Comparison of ENCODE assay signal across 1 cellular context in genomic region chr12:9794484-9795063, GRCh38.
TF ChIP-seq lines count a peak whose summit lies in the region.

No MANE protein-coding gene starts in this region.

TF ChIP-seq in GM23338, 12 proteins besides CTCF, POLR2A, EP300 and RAD21 (continued from another document):
- TF ChIP-seq, protein P1, sequence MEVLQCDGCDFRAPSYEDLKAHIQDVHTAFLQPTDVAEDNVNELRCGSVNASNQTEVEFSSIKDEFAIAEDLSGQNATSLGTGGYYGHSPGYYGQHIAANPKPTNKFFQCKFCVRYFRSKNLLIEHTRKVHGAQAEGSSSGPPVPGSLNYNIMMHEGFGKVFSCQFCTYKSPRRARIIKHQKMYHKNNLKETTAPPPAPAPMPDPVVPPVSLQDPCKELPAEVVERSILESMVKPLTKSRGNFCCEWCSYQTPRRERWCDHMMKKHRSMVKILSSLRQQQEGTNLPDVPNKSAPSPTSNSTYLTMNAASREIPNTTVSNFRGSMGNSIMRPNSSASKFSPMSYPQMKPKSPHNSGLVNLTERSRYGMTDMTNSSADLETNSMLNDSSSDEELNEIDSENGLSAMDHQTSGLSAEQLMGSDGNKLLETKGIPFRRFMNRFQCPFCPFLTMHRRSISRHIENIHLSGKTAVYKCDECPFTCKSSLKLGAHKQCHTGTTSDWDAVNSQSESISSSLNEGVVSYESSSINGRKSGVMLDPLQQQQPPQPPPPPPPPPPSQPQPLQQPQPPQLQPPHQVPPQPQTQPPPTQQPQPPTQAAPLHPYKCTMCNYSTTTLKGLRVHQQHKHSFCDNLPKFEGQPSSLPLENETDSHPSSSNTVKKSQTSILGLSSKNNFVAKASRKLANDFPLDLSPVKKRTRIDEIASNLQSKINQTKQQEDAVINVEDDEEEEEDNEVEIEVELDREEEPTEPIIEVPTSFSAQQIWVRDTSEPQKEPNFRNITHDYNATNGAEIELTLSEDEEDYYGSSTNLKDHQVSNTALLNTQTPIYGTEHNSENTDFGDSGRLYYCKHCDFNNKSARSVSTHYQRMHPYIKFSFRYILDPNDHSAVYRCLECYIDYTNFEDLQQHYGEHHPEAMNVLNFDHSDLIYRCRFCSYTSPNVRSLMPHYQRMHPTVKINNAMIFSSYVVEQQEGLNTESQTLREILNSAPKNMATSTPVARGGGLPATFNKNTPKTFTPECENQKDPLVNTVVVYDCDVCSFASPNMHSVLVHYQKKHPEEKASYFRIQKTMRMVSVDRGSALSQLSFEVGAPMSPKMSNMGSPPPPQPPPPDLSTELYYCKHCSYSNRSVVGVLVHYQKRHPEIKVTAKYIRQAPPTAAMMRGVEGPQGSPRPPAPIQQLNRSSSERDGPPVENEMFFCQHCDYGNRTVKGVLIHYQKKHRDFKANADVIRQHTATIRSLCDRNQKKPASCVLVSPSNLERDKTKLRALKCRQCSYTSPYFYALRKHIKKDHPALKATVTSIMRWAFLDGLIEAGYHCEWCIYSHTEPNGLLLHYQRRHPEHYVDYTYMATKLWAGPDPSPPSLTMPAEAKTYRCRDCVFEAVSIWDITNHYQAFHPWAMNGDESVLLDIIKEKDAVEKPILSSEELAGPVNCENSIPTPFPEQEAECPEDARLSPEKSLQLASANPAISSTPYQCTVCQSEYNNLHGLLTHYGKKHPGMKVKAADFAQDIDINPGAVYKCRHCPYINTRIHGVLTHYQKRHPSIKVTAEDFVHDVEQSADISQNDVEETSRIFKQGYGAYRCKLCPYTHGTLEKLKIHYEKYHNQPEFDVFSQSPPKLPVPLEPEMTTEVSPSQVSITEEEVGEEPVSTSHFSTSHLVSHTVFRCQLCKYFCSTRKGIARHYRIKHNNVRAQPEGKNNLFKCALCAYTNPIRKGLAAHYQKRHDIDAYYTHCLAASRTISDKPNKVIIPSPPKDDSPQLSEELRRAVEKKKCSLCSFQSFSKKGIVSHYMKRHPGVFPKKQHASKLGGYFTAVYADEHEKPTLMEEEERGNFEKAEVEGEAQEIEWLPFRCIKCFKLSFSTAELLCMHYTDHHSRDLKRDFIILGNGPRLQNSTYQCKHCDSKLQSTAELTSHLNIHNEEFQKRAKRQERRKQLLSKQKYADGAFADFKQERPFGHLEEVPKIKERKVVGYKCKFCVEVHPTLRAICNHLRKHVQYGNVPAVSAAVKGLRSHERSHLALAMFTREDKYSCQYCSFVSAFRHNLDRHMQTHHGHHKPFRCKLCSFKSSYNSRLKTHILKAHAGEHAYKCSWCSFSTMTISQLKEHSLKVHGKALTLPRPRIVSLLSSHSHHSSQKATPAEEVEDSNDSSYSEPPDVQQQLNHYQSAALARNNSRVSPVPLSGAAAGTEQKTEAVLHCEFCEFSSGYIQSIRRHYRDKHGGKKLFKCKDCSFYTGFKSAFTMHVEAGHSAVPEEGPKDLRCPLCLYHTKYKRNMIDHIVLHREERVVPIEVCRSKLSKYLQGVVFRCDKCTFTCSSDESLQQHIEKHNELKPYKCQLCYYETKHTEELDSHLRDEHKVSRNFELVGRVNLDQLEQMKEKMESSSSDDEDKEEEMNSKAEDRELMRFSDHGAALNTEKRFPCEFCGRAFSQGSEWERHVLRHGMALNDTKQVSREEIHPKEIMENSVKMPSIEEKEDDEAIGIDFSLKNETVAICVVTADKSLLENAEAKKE (CRISPR knock-in tag; IDR thresholded peaks at IDR 0.05), result no peak
- TF ChIP-seq STAT1 (IDR thresholded peaks at IDR 0.05; ENCODE audit: unreplicated experiment), result no peak
- TF ChIP-seq NANOG (IDR thresholded peaks at IDR 0.05; ENCODE audit: borderline replicate concordance), result no peak
- TF ChIP-seq EZH2phosphoT487 (IDR thresholded peaks at IDR 0.05; ENCODE audit: unreplicated experiment), result no peak
- no peak for TF ChIP-seq POLR2AphosphoS5 (IDR thresholded peaks at IDR 0.05; ENCODE audit: low read depth)
TF ChIP-seq in GM23338: peak in this region for 0.
